Comparison of ENCODE assay signal across 1 cellular context in genomic region chr3:24496529-24497482, GRCh38.
TF ChIP-seq lines count a peak whose summit lies in the region.

No MANE protein-coding gene starts in this region.

TF ChIP-seq in HepG2, 621 proteins besides CTCF, POLR2A, EP300 and RAD21 (continued from another document):
- TF ChIP-seq ARID4A (CRISPR knock-in tag; IDR thresholded peaks at IDR 0.05; ENCODE audit: borderline replicate concordance) (no peak), PAWR (CRISPR knock-in tag; IDR thresholded peaks at IDR 0.05; ENCODE audit: borderline replicate concordance) (no peak), HDAC2 (CRISPR knock-in tag; IDR thresholded peaks at IDR 0.05) (0 out of 2 replicates have a peak, but pooled peaks have one; percentile 16), ZNF207 (IDR thresholded peaks at IDR 0.05; ENCODE audit: borderline replicate concordance) (no peak), YEATS2 (CRISPR knock-in tag; IDR thresholded peaks at IDR 0.05; ENCODE audit: borderline replicate concordance) (no peak)
TF ChIP-seq in HepG2: peak in this region for 70.
